In genomic region chr2:63053889-63054725, GRCh38 we compare ENCODE assay signal across 9 cellular contexts. TPM values are rescaled to one million over a fixed set of nuclear protein-coding genes. Genes with fewer than 3 reads are reported as not detected.
DNase-seq lines count a peak whose midpoint lies in the region; ATAC-seq and TF ChIP-seq lines count a peak whose summit lies in the region.
"Had no signal": no experiment of that assay in that cellular context is flagged by ENCODE, and none has a peak within 500 bp of the region (broad histone marks: within the 10 kb centered on the region; RNA-seq: fewer than 3 reads in every experiment).

No MANE protein-coding gene starts in this region.

- H3K4me3 ChIP-seq in breast epithelium (peak overlapping the region in 2 of 3 donors; percentile 30 to 51), transverse colon (peak overlapping the region in 2 of 4 donors; percentile 17 to 45)
- H3K4me3 ChIP-seq: SJSA1 had no signal

- H3K4me1 ChIP-seq in breast epithelium (peaks cover 3 to 6% of the 10 kb centered on the region in 2 donors), transverse colon (peaks cover 40 to 77% (median 68%) of the 10 kb centered on the region in 4 donors)
- H3K4me1 ChIP-seq: SJSA1 had no signal

- 8 to 44% methylated on average over 3 to 50 of the region's 51 CpGs for WGBS in transverse colon (ENCODE audit: low coverage in 1 of 2), 2 donors

- H3K27ac ChIP-seq in breast epithelium (no peak overlapping the region), transverse colon (no peak overlapping the region)
- H3K27ac ChIP-seq: SJSA1 had no signal

- H3K27ac Mint-ChIP-seq in MCF 10A (ENCODE audit: low read depth, unreplicated experiment) = no peak overlapping the region
- H3K27ac Mint-ChIP-seq in activated naive CD8-positive, alpha-beta T cell treated with anti-CD3 and anti-CD28 coated beads for 36 hours = no peak overlapping the region

- in situ Hi-C loops in transverse colon (cut with MboI; ENCODE audit: low pct_ligation_motif_present in 1 of 4, low pct_unique_long_range_greater_than_20kb in 1 of 4, low sequenced_read_pairs in 3 of 4) = no loop called here

- no peak for TF ChIP-seq CTCF in breast epithelium (IDR thresholded peaks at IDR 0.05)
- TF ChIP-seq CTCF in MCF 10A (IDR thresholded peaks at IDR 0.05; ENCODE audit: unreplicated experiment) = no peak
- peak in 3 of 5 experiments; percentile 5 to 22 (median 15) for TF ChIP-seq CTCF in transverse colon (IDR thresholded peaks at IDR 0.05)

- H3K27me3 ChIP-seq in breast epithelium (peaks cover 10 to 85% of the 10 kb centered on the region in 2 donors), transverse colon (peaks cover 100% of the 10 kb centered on the region)
- H3K27me3 ChIP-seq: SJSA1 had no signal

- BruUV-seq in MCF 10A (replicated peaks; lab: Mats Ljungman, UMichigan) = no TSS peak

- H3K9me3 ChIP-seq in breast epithelium (peaks cover 0 to 16% of the 10 kb centered on the region in 2 donors), transverse colon (no peaks in the 10 kb centered on the region)

- DNase-seq in breast epithelium (ENCODE audit: low spot score in 2 of 2) = no peak
- DNase-seq in MCF 10A (ENCODE audit: unreplicated experiment) = no peak
- DNase-seq in activated naive CD8-positive, alpha-beta T cell treated with anti-CD3 and anti-CD28 coated beads for 36 hours = no peak
- peak in 1 of 2 donors; percentile 61 for DNase-seq in left colon
- DNase-seq in transverse colon = peak; percentile 37
- no peak for DNase-seq in NCI-H748 treated with DMSO at 0.1 percent for 48 hours (lab: John Stamatoyannopoulos, UW)
- DNase-seq in inferior parietal cortex (ENCODE audit: extremely low spot score) = no peak

- ATAC-seq in left colon (peak; percentile 60), HG02938 (IDR thresholded peaks at IDR 0.05; ENCODE audit: unreplicated experiment) (no peak)

- no peaks in the 10 kb centered on the region for H3K36me3 ChIP-seq in breast epithelium
- no peaks in the 10 kb centered on the region for H3K36me3 ChIP-seq in transverse colon

- no peaks in the 10 kb centered on the region for H3K4me1 Mint-ChIP-seq in MCF 10A (ENCODE audit: insufficient read depth, unreplicated experiment)
- H3K4me1 Mint-ChIP-seq in activated naive CD8-positive, alpha-beta T cell treated with anti-CD3 and anti-CD28 coated beads for 36 hours = peaks cover 66% of the 10 kb centered on the region

- no peak for TF ChIP-seq POLR2A in breast epithelium (IDR thresholded peaks at IDR 0.05)
- TF ChIP-seq POLR2A in transverse colon (IDR thresholded peaks at IDR 0.05) = no peak

- POLR2A ChIA-PET in MCF 10A (lab: Yijun Ruan, JAX) = no interaction called here

- H3K36me3 Mint-ChIP-seq in MCF 10A (ENCODE audit: insufficient read depth, unreplicated experiment) = peaks cover 9% of the 10 kb centered on the region
- H3K36me3 Mint-ChIP-seq in activated naive CD8-positive, alpha-beta T cell treated with anti-CD3 and anti-CD28 coated beads for 36 hours = no peaks in the 10 kb centered on the region

- no peak overlapping the region for H3K4me3 Mint-ChIP-seq in MCF 10A (ENCODE audit: unreplicated experiment)
- peak overlapping the region; percentile 43 for H3K4me3 Mint-ChIP-seq in activated naive CD8-positive, alpha-beta T cell treated with anti-CD3 and anti-CD28 coated beads for 36 hours

- H3K27me3 Mint-ChIP-seq in MCF 10A (ENCODE audit: insufficient read depth, unreplicated experiment) = no peaks in the 10 kb centered on the region
- peaks cover 92% of the 10 kb centered on the region for H3K27me3 Mint-ChIP-seq in activated naive CD8-positive, alpha-beta T cell treated with anti-CD3 and anti-CD28 coated beads for 36 hours

- no peak for TF ChIP-seq EP300 in transverse colon (IDR thresholded peaks at IDR 0.05; ENCODE audit: low read depth)

- CTCF ChIA-PET in MCF 10A (lab: Yijun Ruan, JAX) = no interaction called here

- no peaks in the 10 kb centered on the region for H3K9me3 Mint-ChIP-seq in MCF 10A (ENCODE audit: unreplicated experiment)
- no peaks in the 10 kb centered on the region for H3K9me3 Mint-ChIP-seq in activated naive CD8-positive, alpha-beta T cell treated with anti-CD3 and anti-CD28 coated beads for 36 hours

- intact Hi-C loops in breast epithelium (cut with DNase I; ENCODE audit: low total_unique reads) = no loop called here
- intact Hi-C loops in MCF 10A (cut with micrococcal nuclease) = no loop called here
- intact Hi-C loops in left colon (cut with DNase I, micrococcal nuclease) = no loop called here
- intact Hi-C loops in transverse colon (cut with DNase I; ENCODE audit: low total_unique reads) = no loop called here

RNA-seq across cellular contexts. Expression of gene OTX1, which starts 3.5 kb away (rescaled TPM):
- total RNA-seq in breast epithelium (not detected), MCF 10A (2022) (1.4 and 2.2 TPM in 2 replicates), left colon (not detected), transverse colon (not detected)
- not detected for total RNA-seq in activated naive CD8-positive, alpha-beta T cell treated with anti-CD3 and anti-CD28 coated beads for 36 hours

Comparison
In these comparisons a context has a peak if more than half of its experiments do, and no peak if none do; other contexts are left out.
1. CTCF ChIP-seq: peak in transverse colon (3 of 5); none in breast epithelium (0 of 3) and MCF 10A (single experiment).